In the genomic region with DNA sequence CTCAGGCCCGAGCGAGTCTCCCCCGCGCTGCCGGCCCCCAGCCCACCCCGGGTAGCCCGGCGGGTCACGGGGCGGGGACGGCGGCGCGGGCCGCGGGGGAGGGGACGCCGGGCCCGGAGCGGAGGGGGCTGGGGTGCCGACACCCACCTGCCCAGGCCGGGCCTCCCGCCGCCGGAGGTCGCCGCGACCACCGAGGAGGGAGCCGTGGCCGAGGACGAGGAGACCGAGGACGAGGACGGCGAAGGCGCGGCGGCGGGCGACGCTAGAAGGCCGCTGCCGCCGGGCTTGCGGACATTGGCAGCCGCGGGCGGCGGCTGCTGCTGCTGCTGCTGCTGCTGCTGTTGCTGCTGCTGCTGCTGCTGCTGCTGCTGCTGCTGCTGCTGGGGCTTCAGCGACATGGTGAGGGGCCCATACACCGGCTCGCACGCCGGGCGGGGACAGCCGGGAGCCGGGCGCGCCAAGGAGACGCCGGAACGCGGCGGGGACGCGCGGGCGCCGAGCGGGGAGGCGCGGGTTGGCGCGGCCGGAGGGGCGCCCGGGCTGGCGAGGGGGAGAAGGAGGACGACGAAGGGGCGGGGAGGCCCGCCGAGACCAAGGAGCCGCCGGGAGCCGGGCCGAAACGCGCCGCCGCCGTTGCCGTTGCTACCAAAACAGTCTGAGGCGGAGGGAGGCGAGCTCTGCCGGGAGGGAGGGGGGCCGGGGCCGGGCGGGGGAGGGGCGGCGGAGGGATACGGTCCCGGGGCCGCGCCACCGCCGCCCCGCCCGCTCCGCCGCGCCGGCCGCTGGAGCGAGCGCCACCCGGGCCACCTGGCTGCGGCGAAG, we compare ENCODE assay signal across 8 cellular contexts. TPM values are rescaled to one million over a fixed set of nuclear protein-coding genes. Genes with fewer than 3 reads are reported as not detected.
DNase-seq lines count a peak whose midpoint lies in the region; ATAC-seq and TF ChIP-seq lines count a peak whose summit lies in the region.

A gene with protein sequence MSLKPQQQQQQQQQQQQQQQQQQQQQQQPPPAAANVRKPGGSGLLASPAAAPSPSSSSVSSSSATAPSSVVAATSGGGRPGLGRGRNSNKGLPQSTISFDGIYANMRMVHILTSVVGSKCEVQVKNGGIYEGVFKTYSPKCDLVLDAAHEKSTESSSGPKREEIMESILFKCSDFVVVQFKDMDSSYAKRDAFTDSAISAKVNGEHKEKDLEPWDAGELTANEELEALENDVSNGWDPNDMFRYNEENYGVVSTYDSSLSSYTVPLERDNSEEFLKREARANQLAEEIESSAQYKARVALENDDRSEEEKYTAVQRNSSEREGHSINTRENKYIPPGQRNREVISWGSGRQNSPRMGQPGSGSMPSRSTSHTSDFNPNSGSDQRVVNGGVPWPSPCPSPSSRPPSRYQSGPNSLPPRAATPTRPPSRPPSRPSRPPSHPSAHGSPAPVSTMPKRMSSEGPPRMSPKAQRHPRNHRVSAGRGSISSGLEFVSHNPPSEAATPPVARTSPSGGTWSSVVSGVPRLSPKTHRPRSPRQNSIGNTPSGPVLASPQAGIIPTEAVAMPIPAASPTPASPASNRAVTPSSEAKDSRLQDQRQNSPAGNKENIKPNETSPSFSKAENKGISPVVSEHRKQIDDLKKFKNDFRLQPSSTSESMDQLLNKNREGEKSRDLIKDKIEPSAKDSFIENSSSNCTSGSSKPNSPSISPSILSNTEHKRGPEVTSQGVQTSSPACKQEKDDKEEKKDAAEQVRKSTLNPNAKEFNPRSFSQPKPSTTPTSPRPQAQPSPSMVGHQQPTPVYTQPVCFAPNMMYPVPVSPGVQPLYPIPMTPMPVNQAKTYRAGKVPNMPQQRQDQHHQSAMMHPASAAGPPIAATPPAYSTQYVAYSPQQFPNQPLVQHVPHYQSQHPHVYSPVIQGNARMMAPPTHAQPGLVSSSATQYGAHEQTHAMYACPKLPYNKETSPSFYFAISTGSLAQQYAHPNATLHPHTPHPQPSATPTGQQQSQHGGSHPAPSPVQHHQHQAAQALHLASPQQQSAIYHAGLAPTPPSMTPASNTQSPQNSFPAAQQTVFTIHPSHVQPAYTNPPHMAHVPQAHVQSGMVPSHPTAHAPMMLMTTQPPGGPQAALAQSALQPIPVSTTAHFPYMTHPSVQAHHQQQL (minus strand): TSS at position 679 of the 822 bp plus-strand sequence. CDS start 281 bp downstream, at position 398.

- H3K27me3 ChIP-seq in Karpas-422 (ENCODE audit: low read length) (no peaks in the 10 kb centered on the region), body of pancreas (no peaks in the 10 kb centered on the region), iPS-15b (ENCODE audit: control insufficient read depth, insufficient read depth, low read length) (no peaks in the 10 kb centered on the region)

- TF ChIP-seq POLR2A in body of pancreas (IDR thresholded peaks at IDR 0.05) = no peak

- H3K27ac Mint-ChIP-seq in T-helper 17 cell = peak within 1 kb of the TSS; percentile 89

- H3K9ac ChIP-seq in Karpas-422 (ENCODE audit: low read length) (peak within 1 kb of the TSS; percentile 99), iPS-15b (ENCODE audit: low read depth, low read length) (peak within 1 kb of the TSS; percentile 85)

- no peaks in the 10 kb centered on the region for H3K27me3 Mint-ChIP-seq in T-helper 17 cell

- ATAC-seq in GM21786 (IDR thresholded peaks at IDR 0.05; ENCODE audit: unreplicated experiment) (peak; percentile 35), T-helper 17 cell (peak; percentile 76), body of pancreas (peak; percentile 85)

- DNase-seq in EH (ENCODE audit: low read depth) = peak; percentile 70
- peak; percentile 87 for DNase-seq in Karpas-422
- DNase-seq in T-helper 17 cell = peak; percentile 50 to 71 (median 69)
- peak; percentile 64 to 69 (median 66) for DNase-seq in body of pancreas
- peak; percentile 16 for DNase-seq in skeletal muscle cell (ENCODE audit: low read depth)
- no peak for DNase-seq in T1000 (lab: John Stamatoyannopoulos, UW)

- H3K27ac ChIP-seq in Karpas-422 (ENCODE audit: low read length) (peak within 1 kb of the TSS; percentile 85), body of pancreas (peak within 1 kb of the TSS; percentile 94 to 99 (median 97))

- peaks cover 27% of the 10 kb centered on the region for H3K4me1 Mint-ChIP-seq in T-helper 17 cell

- H3K4me3 ChIP-seq in Karpas-422 (ENCODE audit: low read length) (peak within 1 kb of the TSS; percentile 86), body of pancreas (peak within 1 kb of the TSS; percentile 81 to 99), iPS-15b (ENCODE audit: low read depth, low read length) (peak within 1 kb of the TSS; percentile 88), skeletal muscle cell (ENCODE audit: low read depth, low read length) (peak within 1 kb of the TSS; percentile 93)

- no peaks in the 10 kb centered on the region for H3K9me3 ChIP-seq in Karpas-422 (ENCODE audit: low read length)
- H3K9me3 ChIP-seq in T-helper 17 cell (ENCODE audit: control insufficient read depth, low read length, poor library complexity, severe bottlenecking) = no peaks in the 10 kb centered on the region
- H3K9me3 ChIP-seq in body of pancreas = no peaks in the 10 kb centered on the region
- no peaks in the 10 kb centered on the region for H3K9me3 ChIP-seq in iPS-15b (ENCODE audit: control insufficient read depth, insufficient read depth, low read length)

- H4K20me1 ChIP-seq in Karpas-422 (ENCODE audit: insufficient read depth, low read depth, low read length) = peaks cover 30% of the 10 kb centered on the region

- peaks cover 49% of the 10 kb centered on the region for H3K79me2 ChIP-seq in Karpas-422 (ENCODE audit: low read length)

- intact Hi-C loops in body of pancreas (cut with DNase I) = no loop called here

- H3K9me2 ChIP-seq in Karpas-422 (replicated peaks; ENCODE audit: insufficient read depth, low read length) = no peaks in the 10 kb centered on the region

- H3K4me3 Mint-ChIP-seq in T-helper 17 cell = peak within 1 kb of the TSS; percentile 92

- H2AFZ ChIP-seq in Karpas-422 (ENCODE audit: low read length) = peak within 1 kb of the TSS; percentile 30; the same call in 1 of the 2 replicates

- H3K36me3 Mint-ChIP-seq in T-helper 17 cell (ENCODE audit: low read depth) = no peaks in the 10 kb centered on the region

- peak within 1 kb of the TSS; percentile 97 for H3K4me2 ChIP-seq in Karpas-422 (ENCODE audit: low read depth, low read length, poor library complexity, severe bottlenecking)

- TF ChIP-seq CTCF in body of pancreas (IDR thresholded peaks at IDR 0.05) = no peak

- H3K36me3 ChIP-seq in Karpas-422 (ENCODE audit: insufficient read depth, low read length) (peaks cover 6% of the 10 kb centered on the region; the same call in 1 of the 2 replicates), body of pancreas (replicated peaks in 1 of 2; ENCODE audit: insufficient read depth in 1 of 2, low read depth in 2 of 2) (no peaks in the 10 kb centered on the region), iPS-15b (ENCODE audit: control insufficient read depth, insufficient read depth, low read length) (no peaks in the 10 kb centered on the region)

- H3K4me1 ChIP-seq in Karpas-422 (ENCODE audit: low read length) = peaks cover 42% of the 10 kb centered on the region
- H3K4me1 ChIP-seq in body of pancreas = peaks cover 38% of the 10 kb centered on the region
- H3K4me1 ChIP-seq in iPS-15b (ENCODE audit: control insufficient read depth, insufficient read depth, low read length) = peaks cover 11% of the 10 kb centered on the region

- 0% methylated on average over 105 of the region's 120 CpGs; no CpG with 5 or more reads in 1 of the 2 donors for WGBS in body of pancreas, 2 donors

RNA-seq across cellular contexts. Expression of the gene that starts here (rescaled TPM):
- 33.3 and 50.6 TPM in 2 replicates for total RNA-seq in Karpas-422 (2014; rRNA removed; shearing (Covaris generic); ENCODE audit: low replicate concordance)
- total RNA-seq in T-helper 17 cell (10 to 100 TPM; 47.6 to 48.8 TPM), body of pancreas (10 to 100 TPM; 37.1 to 55.4 TPM)

Comparison
In these comparisons a context has a peak if more than half of its experiments do, and no peak if none do; other contexts are left out.
1. ATAC-seq: peak in every context shown above with its lines; median percentile 85 in body of pancreas; 76 in T-helper 17 cell; 35 in GM21786.